Comparison of ENCODE assay signal across 25 cellular contexts in genomic region chr15:46921906-46922305, GRCh38.
"Had no signal": no experiment of that assay in that cellular context is flagged by ENCODE, and none has a peak within 500 bp of the region (broad histone marks: within the 10 kb centered on the region; RNA-seq: fewer than 3 reads in every experiment).

No MANE protein-coding gene starts in this region.

- H2AFZ ChIP-seq: parathyroid adenoma had no signal

- H3K9ac ChIP-seq: parathyroid adenoma had no signal

- H3K9me3 ChIP-seq: gastrocnemius medialis, mucosa of descending colon, suprapubic skin, transverse colon, upper lobe of right lung, uterus had no signal

- H3K4me3 ChIP-seq: gastrocnemius medialis, mucosa of descending colon, smooth muscle cell, suprapubic skin, transverse colon, upper lobe of right lung, uterus had no signal

- H3K27ac ChIP-seq: epithelial cell of prostate, gastrocnemius medialis, parathyroid adenoma, suprapubic skin, transverse colon, upper lobe of right lung, uterus had no signal

- H3K79me2 ChIP-seq: parathyroid adenoma had no signal

- ATAC-seq: esophagus mucosa; gastrocnemius medialis; mucosa of descending colon; natural killer cell treated with Interleukin-12 subunit alpha and Interleukin-12 subunit beta and Interleukin-15 and Interleukin-18, amount 100 ng/mL, for 72 hours; sciatic nerve; stimulated activated naive CD8-positive, alpha-beta T cell treated with anti-CD3 and anti-CD28 coated beads, Interleukin-15, amount 100 ng/mL, for 72 hours; upper lobe of right lung had no signal

- FAIRE-seq: keratinocyte had no signal

- H3K36me3 ChIP-seq: gastrocnemius medialis, suprapubic skin, transverse colon, upper lobe of right lung, uterus had no signal

- H3K4me2 ChIP-seq: smooth muscle cell had no signal

- H3K27me3 ChIP-seq: gastrocnemius medialis, suprapubic skin, transverse colon, upper lobe of right lung, uterus had no signal

- DNase-seq: effector CD8-positive, alpha-beta T cell; endodermal cell; foreskin fibroblast; gastrocnemius medialis; head of caudate nucleus; mesenchymal stem cell; mucosa of descending colon; naive B cell; stimulated activated CD4-positive, alpha-beta T cell treated with anti-CD3 and anti-CD28 coated beads, Interleukin-12 subunit alpha, Interleukin-12 subunit beta, amount 100 ng/mL, for 4 hours; stimulated activated CD4-positive, alpha-beta T cell treated with anti-CD3 and anti-CD28 coated beads, Interleukin-1b, Interleukin-23, amount 100 ng/mL, for 48 hours; stimulated activated CD4-positive, alpha-beta T cell treated with anti-CD3 and anti-CD28 coated beads, Interleukin-4, amount 100 ng/mL, for 1 hour; stimulated activated CD8-positive, alpha-beta memory T cell treated with anti-CD3 and anti-CD28 coated beads, Interleukin-4, amount 100 ng/mL, for 48 hours; stimulated activated naive CD4-positive, alpha-beta T cell; stimulated activated naive CD8-positive, alpha-beta T cell treated with anti-CD3 and anti-CD28 coated beads, Interleukin-15, amount 100 ng/mL, for 72 hours; transverse colon; upper lobe of right lung; uterus had no signal

- H3K4me1 ChIP-seq: gastrocnemius medialis, parathyroid adenoma, suprapubic skin, transverse colon, upper lobe of right lung, uterus had no signal
